ENCODE assay signal across 15 cellular contexts in the genomic region with DNA sequence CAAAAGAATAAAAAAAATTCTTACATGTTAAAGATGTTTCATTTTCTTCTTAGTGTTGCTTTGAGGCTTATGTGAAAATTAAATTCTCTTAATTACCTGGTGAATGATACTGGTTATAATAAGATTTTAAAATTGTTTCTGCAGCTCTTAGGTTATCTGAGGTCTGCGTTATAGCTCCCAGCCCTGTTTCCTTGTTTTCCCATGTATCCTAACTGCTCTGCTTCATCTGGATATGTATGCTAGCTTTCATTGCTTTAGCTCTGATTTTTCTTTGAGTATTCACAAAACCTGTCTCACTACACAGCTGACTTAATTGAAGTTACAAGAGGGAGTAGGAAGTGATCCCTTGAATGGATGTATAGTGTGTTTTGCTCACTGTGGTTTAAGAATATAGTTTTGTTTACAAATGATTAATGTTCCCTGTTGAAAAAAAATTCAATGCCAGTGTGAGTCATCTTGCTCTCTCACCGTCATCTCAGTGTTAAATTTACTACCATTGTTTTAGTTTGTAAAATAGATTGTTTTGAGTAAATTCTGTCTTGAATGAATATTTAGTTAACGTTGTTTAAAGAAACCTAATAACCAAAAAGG. TPM values are rescaled to one million over a fixed set of nuclear protein-coding genes. Genes with fewer than 3 reads are reported as not detected.
A peak's percentile ranks its signal among the peaks of the same experiment; 100 is the strongest.
DNase-seq lines count a peak whose midpoint lies in the region; ATAC-seq and TF ChIP-seq lines count a peak whose summit lies in the region.
"Had no signal": no experiment of that assay in that cellular context is flagged by ENCODE, and none has a peak within 500 bp of the region (broad histone marks: within the 10 kb centered on the region; RNA-seq: fewer than 3 reads in every experiment).

No MANE protein-coding gene starts in this region.

- H3K27me3 ChIP-seq in neural progenitor cell (no peaks in the 10 kb centered on the region), body of pancreas (no peaks in the 10 kb centered on the region)
- H3K27me3 ChIP-seq: heart right ventricle had no signal

- no peaks in the 10 kb centered on the region for H3K9me3 Mint-ChIP-seq in neural progenitor cell
- H3K9me3 Mint-ChIP-seq: activated B cell treated with CpG ODN at 0.5 μM for 24 hours; activated T-helper 2 cell treated with anti-CD3 and anti-CD28 coated beads, Interferon-gamma antibody, Interleukin-2, Interleukin-4, amounts not matched to agents 10 μg/mL and 5 μg/mL and 100 μg/mL, durations not matched to agents 14 hours and 24 hours and 36 hours had no signal

- H3K9me3 ChIP-seq in neural progenitor cell (ENCODE audit: low read depth): no peaks in the 10 kb centered on the region
- H3K9me3 ChIP-seq in body of pancreas: no peaks in the 10 kb centered on the region
- H3K9me3 ChIP-seq: heart right ventricle, psoas muscle had no signal

- 70 to 75% methylated on average over 3 of the region's 3 CpGs for WGBS in body of pancreas, 2 donors

- H3K27ac Mint-ChIP-seq in neural progenitor cell: no peak overlapping the region
- H3K27ac Mint-ChIP-seq: activated B cell treated with CpG ODN at 0.5 μM for 24 hours; activated T-helper 2 cell treated with anti-CD3 and anti-CD28 coated beads, Interferon-gamma antibody, Interleukin-2, Interleukin-4, amounts not matched to agents 10 μg/mL and 5 μg/mL and 100 μg/mL, durations not matched to agents 14 hours and 24 hours and 36 hours had no signal

- H3K9ac ChIP-seq in neural progenitor cell: no peak overlapping the region

- peaks cover 69% of the 10 kb centered on the region for H3K79me2 ChIP-seq in neural progenitor cell (ENCODE audit: low read depth)

- peak; percentile 43 for ATAC-seq in GM18868 (IDR thresholded peaks at IDR 0.05; ENCODE audit: unreplicated experiment)
- no peak for ATAC-seq in GM19452 (IDR thresholded peaks at IDR 0.05; ENCODE audit: unreplicated experiment)
- ATAC-seq in body of pancreas: no peak
- ATAC-seq: heart right ventricle, psoas muscle had no signal

- H3K4me1 Mint-ChIP-seq in neural progenitor cell: no peaks in the 10 kb centered on the region
- H3K4me1 Mint-ChIP-seq: activated B cell treated with CpG ODN at 0.5 μM for 24 hours had no signal

- H3K4me3 ChIP-seq in neural progenitor cell: no peak overlapping the region
- no peak overlapping the region for H3K4me3 ChIP-seq in body of pancreas
- H3K4me3 ChIP-seq: heart right ventricle, psoas muscle had no signal

- peaks cover 54% of the 10 kb centered on the region for H4K20me1 ChIP-seq in neural progenitor cell (ENCODE audit: low read depth)

- H3K4me3 Mint-ChIP-seq in neural progenitor cell: no peak overlapping the region
- H3K4me3 Mint-ChIP-seq: activated B cell treated with CpG ODN at 0.5 μM for 24 hours had no signal

- intact Hi-C loops in body of pancreas (cut with DNase I): no loop called here

- H3K4me1 ChIP-seq in neural progenitor cell (no peaks in the 10 kb centered on the region), body of pancreas (no peaks in the 10 kb centered on the region)
- H3K4me1 ChIP-seq: heart right ventricle, psoas muscle had no signal

- peaks cover 30% of the 10 kb centered on the region for H3K36me3 Mint-ChIP-seq in neural progenitor cell

- H3K4me2 ChIP-seq in neural progenitor cell: no peak overlapping the region

- H3K27me3 Mint-ChIP-seq in neural progenitor cell (ENCODE audit: insufficient read depth, low read depth): no peaks in the 10 kb centered on the region
- H3K27me3 Mint-ChIP-seq: activated B cell treated with CpG ODN at 0.5 μM for 24 hours had no signal

- peak; percentile 61 for DNase-seq in RKO (ENCODE audit: low spot score)
- DNase-seq in dermis blood vessel endothelial cell: peak; percentile 70
- peak; percentile 40 for DNase-seq in non-pigmented ciliary epithelial cell (ENCODE audit: low read depth)
- no peak for DNase-seq in neural progenitor cell (ENCODE audit: low spot score)
- DNase-seq in KBM-7: no peak
- no peak for DNase-seq in body of pancreas
- DNase-seq: activated B cell treated with CpG ODN at 0.5 μM for 24 hours, heart right ventricle, NCI-H510A treated with DMSO at 0.1 percent for 48 hours, psoas muscle, SHP77 treated with DMSO at 0.1 percent for 48 hours had no signal

- no peak overlapping the region for H2AFZ ChIP-seq in neural progenitor cell (replicated peaks)

- H3F3A ChIP-seq in neural progenitor cell (ENCODE audit: low read depth): peaks cover 66% of the 10 kb centered on the region

- H3K27ac ChIP-seq in neural progenitor cell: no peak overlapping the region
- no peak overlapping the region for H3K27ac ChIP-seq in body of pancreas
- H3K27ac ChIP-seq: heart right ventricle, HL-60, psoas muscle had no signal

- in situ Hi-C loops in KBM-7 (cut with MboI; ENCODE audit: low pct_unique_long_range_greater_than_20kb, low sequenced_read_pairs): no loop called here

- no peak for TF ChIP-seq POLR2A in body of pancreas (IDR thresholded peaks at IDR 0.05)

- no peak for TF ChIP-seq CTCF in neural progenitor cell (IDR thresholded peaks at IDR 0.05)
- TF ChIP-seq CTCF in body of pancreas (IDR thresholded peaks at IDR 0.05): no peak

- H3K36me3 ChIP-seq in neural progenitor cell (peaks cover 78% of the 10 kb centered on the region), body of pancreas (replicated peaks in 1 of 2; ENCODE audit: insufficient read depth in 1 of 2, low read depth in 2 of 2) (peaks cover 5 to 18% of the 10 kb centered on the region in 2 donors)

RNA-seq across cellular contexts. Expression of a gene that starts 26.8 kb away (rescaled TPM):
- total RNA-seq in dermis blood vessel endothelial cell: 15.1 and 21.9 TPM in 2 replicates
- 114 and 155 TPM in 2 replicates for total RNA-seq in neural progenitor cell (ENCODE audit: low replicate concordance)
- total RNA-seq in body of pancreas: 10 to 100 TPM; 23.1 to 33.2 TPM

Comparison
In these comparisons a context has a peak if more than half of its experiments do, and no peak if none do; other contexts are left out.
1. DNase-seq: peak in RKO (single experiment), dermis blood vessel endothelial cell (single experiment) and non-pigmented ciliary epithelial cell (single experiment); none in neural progenitor cell (single experiment), KBM-7 (single experiment) and body of pancreas (0 of 4).